In genomic region chr7:66308411-66308810, GRCh38 we compare ENCODE assay signal across 21 cellular contexts.
DNase-seq lines count a peak whose midpoint lies in the region; ATAC-seq, FAIRE-seq and TF ChIP-seq lines count a peak whose summit lies in the region.
"Had no signal": no experiment of that assay in that cellular context is flagged by ENCODE, and none has a peak within 500 bp of the region (broad histone marks: within the 10 kb centered on the region; RNA-seq: fewer than 3 reads in every experiment).

No MANE protein-coding gene starts in this region.

- POLR2A ChIA-PET in PC-3 (lab: Charles Lee; ENCODE audit: unreplicated experiment): no interaction called here
- POLR2A ChIA-PET in HepG2 (lab: Yijun Ruan, JAX): interaction anchor here (0.6 to 1.4 kb wide), 2 partner anchors 108 to 186 kb away, joined by 3 read pairs; no protein-coding TSS in a partner anchor

- no peaks in the 10 kb centered on the region for H3F3A ChIP-seq in PC-3 (ENCODE audit: low read length, unreplicated experiment)

- H2AFZ ChIP-seq in PC-3 (ENCODE audit: low read length) (no peak overlapping the region), HepG2 (ENCODE audit: low read length) (no peak overlapping the region)
- H2AFZ ChIP-seq: GM23338, PC-9 had no signal

- H4K20me1 ChIP-seq in PC-3 (ENCODE audit: low read length): no peaks in the 10 kb centered on the region
- no peaks in the 10 kb centered on the region for H4K20me1 ChIP-seq in HepG2 (ENCODE audit: insufficient read depth, low read length)

- TF ChIP-seq RAD21 in HepG2 (CRISPR knock-in tag; IDR thresholded peaks at IDR 0.05): no peak

- H3K36me3 ChIP-seq in PC-3 (ENCODE audit: low read depth, low read length) (no peaks in the 10 kb centered on the region), HepG2 (replicated peaks in 1 of 2; ENCODE audit: control insufficient read depth in 1 of 2, insufficient read depth in 2 of 2, low read length in 2 of 2) (no peaks in the 10 kb centered on the region)
- H3K36me3 ChIP-seq: BE2C had no signal

- H3K4me2 ChIP-seq in PC-3 (ENCODE audit: low read length) (peak overlapping the region; percentile 40), HepG2 (ENCODE audit: low read depth, low read length) (peak overlapping the region; percentile 51)
- H3K4me2 ChIP-seq: GM23338, PC-9 had no signal

- no peak for TF ChIP-seq POLR2A in HepG2 (IDR thresholded peaks at IDR 0.05; ENCODE audit: insufficient read depth in 1 of 2, low read depth in 2 of 2, low read length in 2 of 2)

- ATAC-seq in PC-3: no peak
- no peak; the same call in 2 of the 3 replicates for ATAC-seq in HepG2
- ATAC-seq in Right ventricle myocardium inferior: no peak
- no peak for ATAC-seq in GM21381 (IDR thresholded peaks at IDR 0.05; ENCODE audit: unreplicated experiment)
- ATAC-seq: CD8-positive, alpha-beta T cell; GM23338 had no signal

- H3K79me2 ChIP-seq in PC-3 (ENCODE audit: low read length) (no peaks in the 10 kb centered on the region), HepG2 (ENCODE audit: insufficient read depth, low read length) (peaks cover 3% of the 10 kb centered on the region)

- BruUV-seq in PC-3 (replicated peaks; lab: Mats Ljungman, UMichigan) (no TSS peak), HepG2 (replicated peaks; lab: Mats Ljungman, UMichigan) (no TSS peak)

- H3K4me3 ChIP-seq in PC-3 (ENCODE audit: low read length) (no peak overlapping the region), HepG2 (replicated peaks in 1 of 3; ENCODE audit: insufficient read depth in 1 of 3, low read depth in 2 of 3, low read length in 3 of 3) (no peak overlapping the region)
- H3K4me3 ChIP-seq: GM23338, PC-9, SK-N-MC had no signal

- H3K27ac ChIP-seq in PC-3 (ENCODE audit: low read length): peak overlapping the region; percentile 78
- peak overlapping the region; percentile 64 for H3K27ac ChIP-seq in HepG2 (ENCODE audit: extremely low read length, insufficient read depth, low read length)
- H3K27ac ChIP-seq: PC-9, SK-N-MC had no signal

- CTCF ChIA-PET in PC-3 (lab: Charles Lee): no interaction called here
- CTCF ChIA-PET in HepG2 (lab: Yijun Ruan, JAX; ENCODE audit: low intra/inter-chr PET ratio, low total read pairs): no interaction called here

- intact Hi-C loops in PC-3 (cut with micrococcal nuclease): loop anchor here (10.0 kb wide), 1 partner anchor 194 kb away; the partner anchor contains the start of gene CRCP
- intact Hi-C loops in HepG2 (cut with micrococcal nuclease; ENCODE audit: unreplicated experiment): no loop called here
- intact Hi-C loops in Right ventricle myocardium inferior (cut with DNase I): no loop called here

- no peak for TF ChIP-seq EP300 in HepG2 (IDR thresholded peaks at IDR 0.05; ENCODE audit: low read depth in 2 of 2, low read length in 2 of 2)
- TF ChIP-seq EP300 in HepG2 (CRISPR knock-in tag; IDR thresholded peaks at IDR 0.05; ENCODE audit: borderline replicate concordance): no peak

- 97% methylated on average over 3 of the region's 3 CpGs for WGBS in HepG2 (ENCODE audit: low lambda C conversion rate)

- H3K9ac ChIP-seq in PC-3 (ENCODE audit: low read length) (peak overlapping the region; percentile 16; the same call in 1 of the 2 replicates), HepG2 (ENCODE audit: insufficient read depth, low read depth, low read length) (peak overlapping the region; percentile 39)

- H3K9me3 ChIP-seq in PC-3 (ENCODE audit: low read length): no peaks in the 10 kb centered on the region
- no peaks in the 10 kb centered on the region for H3K9me3 ChIP-seq in HepG2 (ENCODE audit: low read length)
- H3K9me3 ChIP-seq: BE2C had no signal

- H3K4me1 ChIP-seq in PC-3 (ENCODE audit: insufficient read depth, low read length) (peaks cover 44% of the 10 kb centered on the region), HepG2 (ENCODE audit: insufficient read depth, low read length) (peaks cover 66% of the 10 kb centered on the region)
- H3K4me1 ChIP-seq: BE2C had no signal

- H3K27me3 ChIP-seq in PC-3 (ENCODE audit: low read length) (no peaks in the 10 kb centered on the region), HepG2 (ENCODE audit: control insufficient read depth in 1 of 2, insufficient read depth in 2 of 2, low read length in 2 of 2) (no peaks in the 10 kb centered on the region)
- H3K27me3 ChIP-seq: BE2C had no signal

- in situ Hi-C loops in HepG2 (cut with HindIII; ENCODE audit: extremely low pct_ligation_motif_present, low pct_unique_long_range_greater_than_20kb): no loop called here

- TF ChIP-seq CTCF in PC-3 (conservative IDR thresholded peaks at IDR 0.05; ENCODE audit: low read depth, low read length) (no peak), HepG2 (CRISPR knock-in tag; IDR thresholded peaks at IDR 0.05) (no peak)

- no peaks in the 10 kb centered on the region for H3K9me2 ChIP-seq in PC-3 (replicated peaks; ENCODE audit: low read length)

- DNase-seq in PC-3 (no peak), dermis blood vessel endothelial cell (peak; percentile 81), HepG2 (ENCODE audit: low spot score) (no peak), NCI-H82 treated with DMSO at 0.1 percent for 48 hours (lab: John Stamatoyannopoulos, UW; ENCODE audit: unreplicated experiment) (no peak), Right ventricle myocardium inferior (ENCODE audit: missing footprints) (no peak)
- DNase-seq in activated CD4-positive, CD25-positive, alpha-beta regulatory T cell (lab: John Stamatoyannopoulos, UW): no peak
- DNase-seq: BE2C; CD8-positive, alpha-beta T cell; DMS79 treated with DMSO at 0.1 percent for 48 hours; KG1; NCI-H1048; NCI-H146; NCI-H2081; NCI-H510A; NCI-H774 had no signal

- FAIRE-seq in HepG2 (lab: Jason Lieb, UNC): no peak
- FAIRE-seq: D721Med, G401.6 had no signal

TF ChIP-seq in HepG2, 621 proteins besides CTCF, POLR2A, EP300 and RAD21:
- TF ChIP-seq HIC2 (CRISPR knock-in tag; IDR thresholded peaks at IDR 0.05; ENCODE audit: low read depth): no peak
- TF ChIP-seq ETV6 (CRISPR knock-in tag; conservative IDR thresholded peaks at IDR 0.05): no peak
- no peak for TF ChIP-seq ZNF460 (CRISPR knock-in tag; IDR thresholded peaks at IDR 0.05; ENCODE audit: borderline replicate concordance)
- TF ChIP-seq ZNF275 (CRISPR knock-in tag; IDR thresholded peaks at IDR 0.05; ENCODE audit: borderline replicate concordance): no peak
- no peak for TF ChIP-seq KMT2A (CRISPR knock-in tag; IDR thresholded peaks at IDR 0.05)
TF ChIP-seq in HepG2: peak in this region for 0.
